Comparison of ENCODE assay signal across 3 cellular contexts in genomic region chr5:52624291-52624690, GRCh38.
"Had no signal": no experiment of that assay in that cellular context is flagged by ENCODE, and none has a peak within 500 bp of the region (broad histone marks: within the 10 kb centered on the region; RNA-seq: fewer than 3 reads in every experiment).

No MANE protein-coding gene starts in this region.

- H3K4me3 ChIP-seq: GM12878 had no signal

- DNase-seq: GDM1, GF-D8 had no signal
